Comparison of ENCODE assay signal across 9 cellular contexts in the genomic region with DNA sequence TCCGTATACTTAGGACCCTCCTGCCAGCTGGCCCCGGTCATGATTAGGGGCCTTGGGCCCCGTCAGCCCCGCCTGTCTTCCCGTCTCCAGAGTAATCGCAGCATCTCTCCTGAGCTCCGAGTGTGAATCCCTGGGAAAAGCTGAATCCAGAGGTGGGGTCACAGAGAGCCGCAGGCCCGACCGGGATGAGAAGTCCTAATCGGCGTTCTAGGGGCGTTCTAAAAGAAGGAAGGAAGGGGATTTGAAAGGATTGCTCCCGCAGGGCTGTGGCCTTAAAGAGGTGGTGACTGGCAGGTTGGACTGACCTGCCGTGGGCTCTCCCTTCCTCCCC. TPM values are rescaled to one million over a fixed set of nuclear protein-coding genes. Genes with fewer than 3 reads are reported as not detected.
DNase-seq lines count a peak whose midpoint lies in the region; ATAC-seq and TF ChIP-seq lines count a peak whose summit lies in the region.
"Had no signal": no experiment of that assay in that cellular context is flagged by ENCODE, and none has a peak within 500 bp of the region (broad histone marks: within the 10 kb centered on the region; RNA-seq: fewer than 3 reads in every experiment).

No MANE protein-coding gene starts in this region.

- no peak for TF ChIP-seq POLR2A in suprapubic skin (IDR thresholded peaks at IDR 0.05)

- no peaks in the 10 kb centered on the region for H3K27me3 ChIP-seq in HUES6 (ENCODE audit: control insufficient read depth, insufficient read depth, low read length)
- no peaks in the 10 kb centered on the region for H3K27me3 ChIP-seq in adipocyte (replicated peaks; ENCODE audit: control insufficient read depth, insufficient read depth, low read length)
- no peaks in the 10 kb centered on the region for H3K27me3 ChIP-seq in suprapubic skin

- H3K4me1 ChIP-seq in HUES6 (ENCODE audit: control insufficient read depth, insufficient read depth, low read length) (peaks cover 20% of the 10 kb centered on the region), adipocyte (ENCODE audit: control insufficient read depth, insufficient read depth, low read length) (peaks cover 23% of the 10 kb centered on the region), suprapubic skin (peaks cover 39% of the 10 kb centered on the region)

- 0% methylated on average over 10 of the region's 15 CpGs for WGBS in suprapubic skin

- no peak for TF ChIP-seq EP300 in suprapubic skin (IDR thresholded peaks at IDR 0.05)

- peak overlapping the region; percentile 91 for H3K27ac ChIP-seq in C4-2B
- H3K27ac ChIP-seq in HUES6 (ENCODE audit: low read depth, low read length), result peak overlapping the region; percentile 20; the same call in 1 of the 2 replicates
- peak overlapping the region; percentile 94 for H3K27ac ChIP-seq in suprapubic skin

- H3K4me3 ChIP-seq in HUES6 (ENCODE audit: low read depth, low read length), result peak overlapping the region; percentile 80
- peak overlapping the region; percentile 90 for H3K4me3 ChIP-seq in adipocyte (ENCODE audit: low read length)
- peak overlapping the region; percentile 91 for H3K4me3 ChIP-seq in suprapubic skin

- H3K9ac ChIP-seq in HUES6 (ENCODE audit: low read length), result peak overlapping the region; percentile 81
- H3K9ac ChIP-seq in adipocyte (ENCODE audit: low read length), result peak overlapping the region; percentile 96

- H3K36me3 ChIP-seq in HUES6 (ENCODE audit: control insufficient read depth, insufficient read depth, low read length) (peaks cover 7% of the 10 kb centered on the region; the same call in 1 of the 2 replicates), adipocyte (ENCODE audit: control insufficient read depth, insufficient read depth, low read length, severe bottlenecking) (peaks cover 6% of the 10 kb centered on the region), suprapubic skin (no peaks in the 10 kb centered on the region)

- in situ Hi-C loops in KBM-7 (cut with MboI; ENCODE audit: low pct_unique_long_range_greater_than_20kb, low sequenced_read_pairs), result loop anchor here (25.0 kb wide), 1 partner anchor 201 kb away; no protein-coding TSS in a partner anchor

- H3K9me3 ChIP-seq in HUES6 (ENCODE audit: control insufficient read depth, insufficient read depth, low read depth, low read length) (no peaks in the 10 kb centered on the region), adipocyte (ENCODE audit: control insufficient read depth, low read length) (no peaks in the 10 kb centered on the region), suprapubic skin (no peaks in the 10 kb centered on the region)

- TF ChIP-seq CTCF in C4-2B (conservative IDR thresholded peaks at IDR 0.05), result no peak
- no peak for TF ChIP-seq CTCF in suprapubic skin (IDR thresholded peaks at IDR 0.05)

- DNase-seq in adipocyte (ENCODE audit: low read depth) (no peak), kidney glomerular epithelial cell (lab: John Stamatoyannopoulos, UW) (peak; percentile 46), suprapubic skin (ENCODE audit: low spot score in 2 of 2) (no peak), KBM-7 (no peak), hepatic stellate cell (ENCODE audit: low spot score) (no peak)

- no peak for ATAC-seq in HG02840 (IDR thresholded peaks at IDR 0.05; ENCODE audit: low FRiP score, unreplicated experiment)

RNA-seq across cellular contexts. Expression of a gene that starts 0.4 kb away (rescaled TPM):
- total RNA-seq in suprapubic skin, result 10 to 100 TPM; 25.2 to 48.5 (median 34.5) TPM

RNA-seq across cellular contexts. Expression of a gene that starts 38.4 kb away (rescaled TPM):
- not detected for total RNA-seq in suprapubic skin
- total RNA-seq: myocyte had no signal

RNA-seq across cellular contexts. Expression of a gene that starts 58.2 kb away (rescaled TPM):
- 10 to 100 TPM; 17.4 to 30.0 (median 21.1) TPM for total RNA-seq in suprapubic skin

Comparison
In these comparisons a context has a peak if more than half of its experiments do, and no peak if none do; other contexts are left out.
1. H3K27ac ChIP-seq: peak in every context shown above with its lines; median percentile 94 in suprapubic skin; 91 in C4-2B; 20 in HUES6.